Comparison of ENCODE assay signal across 8 cellular contexts in genomic region chr16:28711220-28712083, GRCh38. TPM values are rescaled to one million over a fixed set of nuclear protein-coding genes. Genes with fewer than 3 reads are reported as not detected.
DNase-seq lines count a peak whose midpoint lies in the region; ATAC-seq and TF ChIP-seq lines count a peak whose summit lies in the region.
"Not testable (repeated sequence)": the region's sequence is repeated elsewhere in the genome, so short reads cannot be mapped to it uniquely, and the experiment has no call there.

EIF3C (plus strand) TSS chr16:28711464; CDS start chr16:28711687, 223 bp downstream.

- not testable (repeated sequence) for H3K9me3 ChIP-seq in BLaER1 treated with 17β-estradiol and CSF1 and Interleukin-3, amounts not matched to agents 10 nM and 100 nM (replicated peaks in 1 of 11); right lobe of liver; skeletal muscle tissue (ENCODE audit: control insufficient read depth in 3 of 3, low read length in 3 of 3)

- peak within 1 kb of the TSS; percentile 44 to 68 (median 60) for H3K4me3 ChIP-seq in BLaER1 treated with 17β-estradiol and CSF1 and Interleukin-3, amounts not matched to agents 10 nM and 100 nM
- not testable (repeated sequence) for H3K4me3 ChIP-seq in right lobe of liver; skeletal muscle tissue (ENCODE audit: low read length in 3 of 3)

- not testable (repeated sequence) for H3K4me3 Mint-ChIP-seq in activated CD4-positive, alpha-beta memory T cell treated with anti-CD3 and anti-CD28 coated beads, Interleukin-2, amount 10 ng/mL, durations not matched to agents 7 days and 5 days; endothelial cell (ENCODE audit: unreplicated experiment)

- not testable (repeated sequence) for H4K20me1 ChIP-seq in BLaER1 treated with 17β-estradiol and CSF1 and Interleukin-3, amounts not matched to agents 10 nM and 100 nM

- H3K27ac ChIP-seq in BLaER1 treated with 17β-estradiol and CSF1 and Interleukin-3, amounts not matched to agents 10 nM and 100 nM; right lobe of liver; skeletal muscle tissue (ENCODE audit: low read depth, low read length): not testable (repeated sequence)

- not testable (repeated sequence) for H3K27me3 ChIP-seq in BLaER1 treated with 17β-estradiol and CSF1 and Interleukin-3, amounts not matched to agents 10 nM and 100 nM; right lobe of liver; skeletal muscle tissue (ENCODE audit: control insufficient read depth in 3 of 3, insufficient read depth in 3 of 3, low read length in 3 of 3)

- POLR2A ChIA-PET in activated CD4-positive, alpha-beta memory T cell treated with anti-CD3 and anti-CD28 coated beads, Interleukin-2, amount 10 ng/mL, durations not matched to agents 7 days and 5 days (lab: Charles Lee), result not testable (repeated sequence)

- no CpG with 5 or more reads among the region's 66 CpGs for WGBS in right lobe of liver (ENCODE audit: insufficient coverage, low coverage, low lambda C conversion rate, missing lambda C conversion rate)

- peak within 1 kb of the TSS in 10 of 11 experiments; percentile 53 to 68 (median 59); a peak in 13 of 22 replicates for H3K4me2 ChIP-seq in BLaER1 treated with 17β-estradiol and CSF1 and Interleukin-3, amounts not matched to agents 10 nM and 100 nM

- TF ChIP-seq POLR2A in right lobe of liver (IDR thresholded peaks at IDR 0.05), result not testable (repeated sequence)

- H3K4me1 ChIP-seq in BLaER1 treated with 17β-estradiol and CSF1 and Interleukin-3, amounts not matched to agents 10 nM and 100 nM; right lobe of liver; skeletal muscle tissue (ENCODE audit: control insufficient read depth in 3 of 3, insufficient read depth in 3 of 3, low read length in 3 of 3): not testable (repeated sequence)

- H3K36me3 ChIP-seq in BLaER1 treated with 17β-estradiol and CSF1 and Interleukin-3, amounts not matched to agents 10 nM and 100 nM; right lobe of liver; skeletal muscle tissue (ENCODE audit: control insufficient read depth in 3 of 3, insufficient read depth in 3 of 3, low read length in 3 of 3): not testable (repeated sequence)

- CTCF ChIA-PET in activated CD4-positive, alpha-beta memory T cell treated with anti-CD3 and anti-CD28 coated beads, Interleukin-2, amount 10 ng/mL, durations not matched to agents 7 days and 5 days (lab: Charles Lee), result not testable (repeated sequence)

- not testable (repeated sequence) for H3K27ac Mint-ChIP-seq in activated CD4-positive, alpha-beta memory T cell treated with anti-CD3 and anti-CD28 coated beads, Interleukin-2, amount 10 ng/mL, durations not matched to agents 7 days and 5 days; endothelial cell (ENCODE audit: unreplicated experiment)

- intact Hi-C loops in right lobe of liver (cut with DNase I), result not testable (repeated sequence)

- H3K9ac ChIP-seq in BLaER1 treated with 17β-estradiol and CSF1 and Interleukin-3, amounts not matched to agents 10 nM and 100 nM, result peak within 1 kb of the TSS in 10 of 11 experiments; percentile 48 to 74 (median 60); a peak in 13 of 22 replicates
- peak within 1 kb of the TSS in 1 of 3 donors; percentile 16 for H3K9ac ChIP-seq in skeletal muscle tissue (ENCODE audit: low read depth in 1 of 3, low read length in 3 of 3)

- not testable (repeated sequence) for TF ChIP-seq CTCF in endothelial cell (IDR thresholded peaks at IDR 0.05; ENCODE audit: unreplicated experiment); right lobe of liver (IDR thresholded peaks at IDR 0.05)

- H3K4me1 Mint-ChIP-seq in activated CD4-positive, alpha-beta memory T cell treated with anti-CD3 and anti-CD28 coated beads, Interleukin-2, amount 10 ng/mL, durations not matched to agents 7 days and 5 days; endothelial cell (ENCODE audit: unreplicated experiment): not testable (repeated sequence)

- H3K27me3 Mint-ChIP-seq in activated CD4-positive, alpha-beta memory T cell treated with anti-CD3 and anti-CD28 coated beads, Interleukin-2, amount 10 ng/mL, durations not matched to agents 7 days and 5 days; endothelial cell (ENCODE audit: unreplicated experiment): not testable (repeated sequence)

- not testable (repeated sequence) for H3K36me3 Mint-ChIP-seq in activated CD4-positive, alpha-beta memory T cell treated with anti-CD3 and anti-CD28 coated beads, Interleukin-2, amount 10 ng/mL, durations not matched to agents 7 days and 5 days (ENCODE audit: low read depth); endothelial cell (ENCODE audit: low read depth, unreplicated experiment)

- not testable (repeated sequence) for H3K9me3 Mint-ChIP-seq in activated CD4-positive, alpha-beta memory T cell treated with anti-CD3 and anti-CD28 coated beads, Interleukin-2, amount 10 ng/mL, durations not matched to agents 7 days and 5 days; endothelial cell (ENCODE audit: unreplicated experiment)

- not testable (repeated sequence) for DNase-seq in HT-29 (ENCODE audit: low spot score); activated CD4-positive, alpha-beta memory T cell treated with anti-CD3 and anti-CD28 coated beads, Interleukin-2, amount 10 ng/mL, durations not matched to agents 7 days and 5 days; endothelial cell (ENCODE audit: low spot score); right lobe of liver

- ATAC-seq in GM19324 (IDR thresholded peaks at IDR 0.05; ENCODE audit: low FRiP score, unreplicated experiment) (peak; percentile 97), HG02759 (IDR thresholded peaks at IDR 0.05; ENCODE audit: unreplicated experiment) (peak; percentile 99), right lobe of liver (peak; percentile 99 to 100 (median 100))

RNA-seq across cellular contexts. Expression of gene EIF3C, which starts in this region (rescaled TPM):
- total RNA-seq in HT-29 (2014; rRNA removed; shearing (Covaris generic)), result 358 and 396 TPM in 2 replicates
- 100 to 1,000 TPM; 415 to 434 TPM for total RNA-seq in activated CD4-positive, alpha-beta memory T cell treated with anti-CD3 and anti-CD28 coated beads, Interleukin-2, amount 10 ng/mL, durations not matched to agents 7 days and 5 days
- total RNA-seq in endothelial cell (ENCODE audit: unreplicated experiment) (968 TPM), right lobe of liver (100 to 1,000 TPM; 145 to 260 (median 203) TPM), skeletal muscle tissue (197 TPM)
